ENCODE assay signal across 9 cellular contexts in genomic region chr9:136864996-136865767, GRCh38. TPM values are rescaled to one million over a fixed set of nuclear protein-coding genes. Genes with fewer than 3 reads are reported as not detected.
DNase-seq lines count a peak whose midpoint lies in the region; ATAC-seq, FAIRE-seq and TF ChIP-seq lines count a peak whose summit lies in the region.
"Had no signal": no experiment of that assay in that cellular context is flagged by ENCODE, and none has a peak within 500 bp of the region (broad histone marks: within the 10 kb centered on the region; RNA-seq: fewer than 3 reads in every experiment).

No MANE protein-coding gene starts in this region.

- peaks cover 49% of the 10 kb centered on the region for H4K20me1 ChIP-seq in astrocyte (ENCODE audit: insufficient read depth, low read length)

- peak; percentile 30 for DNase-seq in activated CD4-positive, CD25-positive, alpha-beta regulatory T cell treated with anti-CD3 and anti-CD28 coated beads, Interleukin-2, amount 50 U/mL, for 72 hours
- no peak for DNase-seq in astrocyte (ENCODE audit: low read depth)
- DNase-seq in left lobe of liver (ENCODE audit: low spot score), result peak; percentile 46
- no peak for DNase-seq in effector CD8-positive, alpha-beta T cell (lab: John Stamatoyannopoulos, UW)
- DNase-seq in NCI-H146 (lab: John Stamatoyannopoulos, UW), result no peak
- no peak for DNase-seq in COR-L47 (lab: John Stamatoyannopoulos, UW)
- DNase-seq: ACHN had no signal

- peak overlapping the region; percentile 88 for H3K4me3 Mint-ChIP-seq in astrocyte (ENCODE audit: unreplicated experiment)

- peaks cover 27% of the 10 kb centered on the region for H3K79me2 ChIP-seq in astrocyte (ENCODE audit: insufficient read depth, low read length)

- H3K27ac Mint-ChIP-seq in astrocyte (ENCODE audit: unreplicated experiment), result peak overlapping the region; percentile 72

- no peak for ATAC-seq in activated CD4-positive, CD25-positive, alpha-beta regulatory T cell treated with anti-CD3 and anti-CD28 coated beads, Interleukin-2, amount 50 U/mL, for 24 hours
- ATAC-seq in left lobe of liver, result peak; percentile 1

- H3K9me3 Mint-ChIP-seq in astrocyte (ENCODE audit: unreplicated experiment), result peaks cover 8% of the 10 kb centered on the region

- no peaks in the 10 kb centered on the region for H3K9me3 ChIP-seq in astrocyte (ENCODE audit: insufficient read depth, low read depth, low read length)
- no peaks in the 10 kb centered on the region for H3K9me3 ChIP-seq in thymus (ENCODE audit: control insufficient read depth)

- H3K4me1 Mint-ChIP-seq in astrocyte (ENCODE audit: low read depth, unreplicated experiment), result peaks cover 6% of the 10 kb centered on the region

- no peaks in the 10 kb centered on the region for H3K27me3 ChIP-seq in astrocyte (ENCODE audit: insufficient read depth, low read length)
- H3K27me3 ChIP-seq in thymus (ENCODE audit: control insufficient read depth, insufficient read depth), result no peaks in the 10 kb centered on the region

- H3K36me3 ChIP-seq in astrocyte (ENCODE audit: insufficient read depth, low read length) (peaks cover 4% of the 10 kb centered on the region), thymus (ENCODE audit: control insufficient read depth, insufficient read depth) (peaks cover 35% of the 10 kb centered on the region)

- no peak for FAIRE-seq in astrocyte (lab: Jason Lieb, UNC)

- H2AFZ ChIP-seq in astrocyte (ENCODE audit: low read depth, low read length), result no peak overlapping the region

- peak overlapping the region; percentile 87 for H3K9ac ChIP-seq in astrocyte (ENCODE audit: low read length)

- H3K27ac ChIP-seq in astrocyte (ENCODE audit: low read depth, low read length) (no peak overlapping the region), thymus (ENCODE audit: low read depth) (no peak overlapping the region)

- no peaks in the 10 kb centered on the region for H3K27me3 Mint-ChIP-seq in astrocyte (ENCODE audit: low read depth, unreplicated experiment)

- H3K4me3 ChIP-seq in astrocyte (ENCODE audit: insufficient read depth, low read depth, low read length) (peak overlapping the region; percentile 58), thymus (ENCODE audit: low read length) (peak overlapping the region; percentile 100)

- peaks cover 13% of the 10 kb centered on the region for H3K36me3 Mint-ChIP-seq in astrocyte (ENCODE audit: low read depth, unreplicated experiment)

- H3K4me2 ChIP-seq in astrocyte (ENCODE audit: low read length), result peak overlapping the region; percentile 94

- H3K4me1 ChIP-seq in astrocyte (ENCODE audit: insufficient read depth, low read length) (peaks cover 7% of the 10 kb centered on the region), thymus (ENCODE audit: control insufficient read depth, insufficient read depth, low read length) (peaks cover 9% of the 10 kb centered on the region)

- no peak for TF ChIP-seq CTCF in astrocyte (IDR thresholded peaks at IDR 0.05; ENCODE audit: insufficient read depth, low read depth, low read length)

- WGBS in thymus, result 73% methylated on average over 11 of the region's 11 CpGs

RNA-seq across cellular contexts. Expression of gene EDF1, which starts 0.9 kb away (rescaled TPM):
- total RNA-seq in astrocyte (364 and 367 TPM in 2 replicates), left lobe of liver (232 TPM)
- 407 TPM for polyA plus RNA-seq in thymus

RNA-seq across cellular contexts. Expression of gene MAMDC4, which starts 13.0 kb away (rescaled TPM):
- 8.5 and 9.3 TPM in 2 replicates for total RNA-seq in astrocyte
- total RNA-seq in left lobe of liver, result 28.6 TPM
- polyA plus RNA-seq in thymus, result 14.0 TPM

RNA-seq across cellular contexts. Expression of gene PHPT1, which starts 16.0 kb away (rescaled TPM):
- 192 and 215 TPM in 2 replicates for total RNA-seq in astrocyte
- 58.2 TPM for total RNA-seq in left lobe of liver
- polyA plus RNA-seq in thymus, result 85.7 TPM

RNA-seq across cellular contexts. Expression of gene TRAF2, which starts 21.1 kb away (rescaled TPM):
- total RNA-seq in astrocyte (12.5 and 14.4 TPM in 2 replicates), left lobe of liver (7.4 TPM)
- 18.8 TPM for polyA plus RNA-seq in thymus

RNA-seq across cellular contexts. Expression of gene AJM1, which starts 22.9 kb away (rescaled TPM):
- total RNA-seq in astrocyte (3.3 and 4.2 TPM in 2 replicates), left lobe of liver (4.1 TPM)
- polyA plus RNA-seq in thymus, result 1.8 TPM

Comparison
In these comparisons a context has a peak if more than half of its experiments do, and no peak if none do; other contexts are left out.
1. DNase-seq: peak in activated CD4-positive, CD25-positive, alpha-beta regulatory T cell treated with anti-CD3 and anti-CD28 coated beads, Interleukin-2, amount 50 U/mL, for 72 hours (single experiment) and left lobe of liver (single experiment); none in astrocyte (single experiment), effector CD8-positive, alpha-beta T cell (single experiment), NCI-H146 (single experiment) and COR-L47 (single experiment).